7 cellular contexts compared by ENCODE assay signal in the genomic region with DNA sequence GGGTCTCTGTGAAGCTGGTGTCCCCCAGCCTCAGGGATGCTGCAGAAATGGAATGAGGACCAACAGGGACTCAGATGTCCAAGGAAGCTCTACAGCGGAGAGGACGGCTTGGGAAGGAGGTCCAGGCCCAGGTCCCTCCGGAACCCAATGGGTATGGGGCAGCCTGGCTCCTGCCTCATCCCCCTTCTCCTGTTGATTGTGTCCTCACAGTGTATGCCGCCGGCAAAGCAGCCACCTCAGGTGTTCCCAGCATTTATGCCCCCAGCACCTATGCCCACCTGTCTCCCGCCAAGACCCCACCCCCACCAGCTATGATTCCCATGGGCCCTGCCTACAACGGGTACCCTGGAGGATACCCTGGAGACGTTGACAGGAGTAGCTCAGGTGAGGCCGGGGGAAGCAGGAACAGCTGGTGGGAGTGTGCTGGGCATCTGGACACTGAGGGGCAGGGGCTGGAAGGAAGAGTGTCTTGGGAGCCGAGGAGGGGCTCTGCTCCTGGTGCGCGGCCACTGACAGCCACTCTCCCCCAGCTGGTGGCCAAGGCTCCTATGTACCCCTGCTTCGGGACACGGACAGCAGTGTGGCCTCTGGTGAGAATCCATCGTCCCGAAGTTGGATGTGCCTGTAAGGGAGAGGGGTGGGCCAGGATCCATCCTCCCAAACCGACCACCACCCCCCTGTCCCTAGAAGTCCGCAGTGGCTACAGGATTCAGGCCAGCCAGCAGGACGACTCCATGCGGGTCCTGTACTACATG. TPM values are rescaled to one million over a fixed set of nuclear protein-coding genes. Genes with fewer than 3 reads are reported as not detected.
A peak's percentile ranks its signal among the peaks of the same experiment; 100 is the strongest.
DNase-seq lines count a peak whose midpoint lies in the region; ATAC-seq and TF ChIP-seq lines count a peak whose summit lies in the region.

No MANE protein-coding gene starts in this region.

- H3K27me3 ChIP-seq in subcutaneous abdominal adipose tissue (ENCODE audit: control insufficient read depth in 5 of 5, insufficient read depth in 4 of 5, low read length in 5 of 5): no peaks in the 10 kb centered on the region

- H3K27ac Mint-ChIP-seq in activated naive CD8-positive, alpha-beta T cell treated with anti-CD3 and anti-CD28 coated beads for 36 hours: peak overlapping the region; percentile 68

- ATAC-seq in HG02870 (IDR thresholded peaks at IDR 0.05; ENCODE audit: unreplicated experiment): no peak

- peaks cover 27% of the 10 kb centered on the region for H3K4me1 Mint-ChIP-seq in activated naive CD8-positive, alpha-beta T cell treated with anti-CD3 and anti-CD28 coated beads for 36 hours

- H3K9me3 Mint-ChIP-seq in activated naive CD8-positive, alpha-beta T cell treated with anti-CD3 and anti-CD28 coated beads for 36 hours: no peaks in the 10 kb centered on the region

- TF ChIP-seq EP300 in Ishikawa (IDR thresholded peaks at IDR 0.05; ENCODE audit: borderline replicate concordance): no peak

- H3K36me3 ChIP-seq in subcutaneous abdominal adipose tissue (ENCODE audit: control insufficient read depth in 5 of 5, insufficient read depth in 5 of 5, low read length in 5 of 5): peaks cover 0 to 17% (median 13%) of the 10 kb centered on the region in 5 donors

- H3K9ac ChIP-seq in subcutaneous abdominal adipose tissue (ENCODE audit: low read length in 5 of 5): peak overlapping the region in 2 of 5 donors; percentile 91 to 93

- H3K4me1 ChIP-seq in subcutaneous abdominal adipose tissue (ENCODE audit: control insufficient read depth in 5 of 5, insufficient read depth in 5 of 5, low read length in 5 of 5): peaks cover 4 to 50% (median 42%) of the 10 kb centered on the region in 5 donors

- H3K27me3 Mint-ChIP-seq in activated naive CD8-positive, alpha-beta T cell treated with anti-CD3 and anti-CD28 coated beads for 36 hours: no peaks in the 10 kb centered on the region

- no peaks in the 10 kb centered on the region for H3K9me3 ChIP-seq in subcutaneous abdominal adipose tissue (ENCODE audit: control insufficient read depth in 5 of 5, low read length in 5 of 5)

- peak overlapping the region; percentile 93 for H3K4me3 Mint-ChIP-seq in activated naive CD8-positive, alpha-beta T cell treated with anti-CD3 and anti-CD28 coated beads for 36 hours

- no peak for DNase-seq in activated naive CD8-positive, alpha-beta T cell treated with anti-CD3 and anti-CD28 coated beads for 36 hours
- DNase-seq in islet precursor cell (peak; percentile 51), cerebellar cortex (ENCODE audit: low spot score) (no peak)
- DNase-seq in stimulated activated CD4-positive, alpha-beta T cell treated with anti-CD3 and anti-CD28 coated beads, Interleukin-12 subunit alpha, Interleukin-12 subunit beta, amount 100 ng/mL, for 4 hours: no peak

- peak overlapping the region in 4 of 5 donors; percentile 75 to 85 (median 80) for H3K4me3 ChIP-seq in subcutaneous abdominal adipose tissue (ENCODE audit: low read depth in 1 of 5, low read length in 5 of 5)

- H3K36me3 Mint-ChIP-seq in activated naive CD8-positive, alpha-beta T cell treated with anti-CD3 and anti-CD28 coated beads for 36 hours: peaks cover 15% of the 10 kb centered on the region

- no peak for TF ChIP-seq RAD21 in Ishikawa (IDR thresholded peaks at IDR 0.05; ENCODE audit: low read depth)

- no peak overlapping the region for H3K27ac ChIP-seq in subcutaneous abdominal adipose tissue (ENCODE audit: low read depth, low read length)

TF ChIP-seq in Ishikawa, 13 proteins besides CTCF, POLR2A, EP300 and RAD21:
- 0 out of 2 replicates have a peak, but pooled peaks have one; percentile 20 for TF ChIP-seq TAF1 (IDR thresholded peaks at IDR 0.05; ENCODE audit: low read depth)
- TF ChIP-seq, protein P1, sequence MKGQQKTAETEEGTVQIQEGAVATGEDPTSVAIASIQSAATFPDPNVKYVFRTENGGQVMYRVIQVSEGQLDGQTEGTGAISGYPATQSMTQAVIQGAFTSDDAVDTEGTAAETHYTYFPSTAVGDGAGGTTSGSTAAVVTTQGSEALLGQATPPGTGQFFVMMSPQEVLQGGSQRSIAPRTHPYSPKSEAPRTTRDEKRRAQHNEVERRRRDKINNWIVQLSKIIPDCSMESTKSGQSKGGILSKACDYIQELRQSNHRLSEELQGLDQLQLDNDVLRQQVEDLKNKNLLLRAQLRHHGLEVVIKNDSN (IDR thresholded peaks at IDR 0.05): no peak

RNA-seq across cellular contexts. Expression of a gene that starts 2.4 kb away (rescaled TPM):
- total RNA-seq in activated naive CD8-positive, alpha-beta T cell treated with anti-CD3 and anti-CD28 coated beads for 36 hours: 100 to 1,000 TPM; 105 to 109 TPM

RNA-seq across cellular contexts. Expression of a gene that starts 16.0 kb away (rescaled TPM):
- under 1 TPM; 0.32 to 0.37 TPM for total RNA-seq in activated naive CD8-positive, alpha-beta T cell treated with anti-CD3 and anti-CD28 coated beads for 36 hours

RNA-seq across cellular contexts. Expression of a gene that starts 17.5 kb away (rescaled TPM):
- 10 to 100 TPM; 40.6 to 43.9 TPM for total RNA-seq in activated naive CD8-positive, alpha-beta T cell treated with anti-CD3 and anti-CD28 coated beads for 36 hours

RNA-seq across cellular contexts. Expression of a gene that starts 25.6 kb away (rescaled TPM):
- total RNA-seq in activated naive CD8-positive, alpha-beta T cell treated with anti-CD3 and anti-CD28 coated beads for 36 hours: under 1 TPM; 0.20 to 0.29 TPM

RNA-seq across cellular contexts. Expression of a gene that starts 37.8 kb away (rescaled TPM):
- not detected for total RNA-seq in activated naive CD8-positive, alpha-beta T cell treated with anti-CD3 and anti-CD28 coated beads for 36 hours
